Comparison of ENCODE assay signal across 17 cellular contexts in the genomic region with DNA sequence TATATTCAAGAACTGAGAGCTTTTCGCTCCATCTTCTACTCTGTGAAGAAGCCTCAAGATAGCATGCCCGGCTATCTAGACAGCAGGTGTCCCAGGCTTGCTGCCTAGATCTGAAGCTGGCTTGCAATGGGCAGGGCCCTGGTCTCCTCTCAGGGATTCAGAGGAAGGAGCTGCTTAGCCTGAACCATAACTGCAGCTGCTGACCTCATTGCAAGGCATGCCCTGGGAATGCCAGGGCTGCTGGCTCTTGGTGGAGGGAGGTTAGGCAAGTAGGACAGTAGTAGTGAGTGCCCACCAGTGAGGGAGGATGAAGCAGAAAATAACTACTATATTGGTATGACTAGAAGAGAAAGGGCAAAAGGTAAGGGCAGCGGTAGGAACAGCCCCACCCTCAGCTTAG. TPM values are rescaled to one million over a fixed set of nuclear protein-coding genes. Genes with fewer than 3 reads are reported as not detected.
A peak's percentile ranks its signal among the peaks of the same experiment; 100 is the strongest.
DNase-seq lines count a peak whose midpoint lies in the region; ATAC-seq and TF ChIP-seq lines count a peak whose summit lies in the region.
"Had no signal": no experiment of that assay in that cellular context is flagged by ENCODE, and none has a peak within 500 bp of the region (broad histone marks: within the 10 kb centered on the region; RNA-seq: fewer than 3 reads in every experiment).

No MANE protein-coding gene starts in this region.

- CTCF ChIA-PET in CD8-positive, alpha-beta memory T cell (lab: Charles Lee), result interaction anchor here (0.8 to 5.5 kb wide), 3 partner anchors 14 to 159 kb away, joined by 3 to 22 read pairs (median 3); a partner anchor contains a TSS

- H3K4me1 ChIP-seq in CD8-positive, alpha-beta memory T cell (ENCODE audit: insufficient read depth, low read length), result peaks cover 40% of the 10 kb centered on the region
- peaks cover 0 to 64% of the 10 kb centered on the region in 2 donors for H3K4me1 ChIP-seq in right atrium auricular region
- H3K4me1 ChIP-seq in skeletal muscle tissue (ENCODE audit: control insufficient read depth in 3 of 3, insufficient read depth in 3 of 3, low read length in 3 of 3), result peaks cover 39 to 42% (median 39%) of the 10 kb centered on the region in 3 donors
- H3K4me1 ChIP-seq: foreskin keratinocyte had no signal

- peaks cover 16 to 86% (median 19%) of the 10 kb centered on the region in 3 donors for H3K36me3 Mint-ChIP-seq in CD8-positive, alpha-beta memory T cell
- peaks cover 12% of the 10 kb centered on the region for H3K36me3 Mint-ChIP-seq in T-helper 17 cell (ENCODE audit: low read depth)

- no peak overlapping the region for H3K27ac ChIP-seq in CD8-positive, alpha-beta memory T cell (ENCODE audit: low read depth, low read length)
- peak overlapping the region; percentile 73 to 80 for H3K27ac ChIP-seq in right atrium auricular region
- H3K27ac ChIP-seq in skeletal muscle tissue (ENCODE audit: low read depth, low read length), result peak overlapping the region; percentile 61
- H3K27ac ChIP-seq: foreskin keratinocyte had no signal

- POLR2A ChIA-PET in CD8-positive, alpha-beta memory T cell (lab: Charles Lee), result interaction anchor here (0.6 to 2.3 kb wide), 2 partner anchors 10 to 63 kb away, joined by 3 to 6 read pairs; no protein-coding TSS in a partner anchor

- no peak for DNase-seq in CD8-positive, alpha-beta memory T cell
- DNase-seq in T-helper 17 cell (no peak), right atrium auricular region (ENCODE audit: low spot score) (no peak), NCI-H82 treated with DMSO at 0.1 percent for 48 hours (lab: John Stamatoyannopoulos, UW; ENCODE audit: unreplicated experiment) (no peak), NCI-H526 treated with DMSO at 0.1 percent for 48 hours (lab: John Stamatoyannopoulos, UW) (no peak)
- DNase-seq: activated T-cell treated with anti-CD3 and anti-CD28 coated beads, Interleukin-2, amount 50 U/mL, for 48 hours; effector CD4-positive, alpha-beta T cell; foreskin keratinocyte; mesendoderm; NCI-H1436; NCI-H446; OCI-M1; posterior cingulate gyrus had no signal

- no peak overlapping the region for H3K9ac ChIP-seq in skeletal muscle tissue (ENCODE audit: low read depth in 1 of 3, low read length in 3 of 3)

- peaks cover 63 to 81% (median 70%) of the 10 kb centered on the region in 3 donors for H3K4me1 Mint-ChIP-seq in CD8-positive, alpha-beta memory T cell
- peaks cover 49% of the 10 kb centered on the region for H3K4me1 Mint-ChIP-seq in T-helper 17 cell

- H3K9me3 ChIP-seq in CD8-positive, alpha-beta memory T cell (ENCODE audit: low read length), result no peaks in the 10 kb centered on the region
- H3K9me3 ChIP-seq in T-helper 17 cell (ENCODE audit: control insufficient read depth, low read length, poor library complexity, severe bottlenecking), result no peaks in the 10 kb centered on the region
- no peaks in the 10 kb centered on the region for H3K9me3 ChIP-seq in right atrium auricular region
- H3K9me3 ChIP-seq in skeletal muscle tissue (ENCODE audit: control insufficient read depth in 3 of 3, low read length in 3 of 3), result no peaks in the 10 kb centered on the region

- H3K4me3 ChIP-seq in CD8-positive, alpha-beta memory T cell (ENCODE audit: low read length), result no peak overlapping the region
- H3K4me3 ChIP-seq in right atrium auricular region (no peak overlapping the region), skeletal muscle tissue (ENCODE audit: low read length in 3 of 3) (no peak overlapping the region)
- H3K4me3 ChIP-seq: K562 had no signal

- H3K27me3 ChIP-seq in CD8-positive, alpha-beta memory T cell (ENCODE audit: insufficient read depth, low read length, poor library complexity, severe bottlenecking), result no peaks in the 10 kb centered on the region
- H3K27me3 ChIP-seq in right atrium auricular region (no peaks in the 10 kb centered on the region), skeletal muscle tissue (ENCODE audit: control insufficient read depth in 3 of 3, insufficient read depth in 3 of 3, low read length in 3 of 3) (no peaks in the 10 kb centered on the region)
- H3K27me3 ChIP-seq: foreskin keratinocyte had no signal

- peak overlapping the region in 3 of 7 donors; percentile 8 to 87 (median 51) for H3K4me3 Mint-ChIP-seq in CD8-positive, alpha-beta memory T cell
- peak overlapping the region; percentile 82 for H3K4me3 Mint-ChIP-seq in T-helper 17 cell

- ATAC-seq in T-helper 17 cell (no peak), HG03175 (IDR thresholded peaks at IDR 0.05; ENCODE audit: unreplicated experiment) (no peak)
- ATAC-seq: activated CD4-positive, CD25-positive, alpha-beta regulatory T cell treated with anti-CD3 and anti-CD28 coated beads, Interleukin-2, amount 50 U/mL, for 24 hours; foreskin keratinocyte; K562 had no signal

- TF ChIP-seq CTCF in right atrium auricular region (IDR thresholded peaks at IDR 0.05), result no peak

- no peaks in the 10 kb centered on the region for H3K27me3 Mint-ChIP-seq in CD8-positive, alpha-beta memory T cell
- H3K27me3 Mint-ChIP-seq in T-helper 17 cell, result no peaks in the 10 kb centered on the region

- no peaks in the 10 kb centered on the region for H3K9me3 Mint-ChIP-seq in CD8-positive, alpha-beta memory T cell

- peaks cover 39% of the 10 kb centered on the region for H3K36me3 ChIP-seq in CD8-positive, alpha-beta memory T cell (ENCODE audit: insufficient read depth, low read length)
- H3K36me3 ChIP-seq in right atrium auricular region (no peaks in the 10 kb centered on the region), skeletal muscle tissue (ENCODE audit: control insufficient read depth in 3 of 3, insufficient read depth in 3 of 3, low read length in 3 of 3) (no peaks in the 10 kb centered on the region)

- peak overlapping the region; percentile 12 to 95 (median 88) for H3K27ac Mint-ChIP-seq in CD8-positive, alpha-beta memory T cell
- H3K27ac Mint-ChIP-seq in T-helper 17 cell, result peak overlapping the region; percentile 92

RNA-seq across cellular contexts. Expression of a gene that starts 21.3 kb away (rescaled TPM):
- total RNA-seq in CD8-positive, alpha-beta memory T cell, result 10 to 100 TPM; 82.8 to 88.9 TPM
- polyA plus RNA-seq in CD8-positive, alpha-beta memory T cell, result 34.6 TPM
- total RNA-seq in T-helper 17 cell (10 to 100 TPM; 63.8 to 66.8 TPM), right atrium auricular region (10 to 100 TPM; 54.1 to 83.6 TPM), skeletal muscle tissue (48.0 TPM)

RNA-seq across cellular contexts. Expression of a gene that starts 34.9 kb away (rescaled TPM):
- 10 to 100 TPM; 21.8 to 24.8 TPM for total RNA-seq in CD8-positive, alpha-beta memory T cell
- 85.0 TPM for polyA plus RNA-seq in CD8-positive, alpha-beta memory T cell
- total RNA-seq in T-helper 17 cell (10 to 100 TPM; 58.9 to 68.6 TPM), right atrium auricular region (10 to 100 TPM; 15.1 to 15.5 TPM), skeletal muscle tissue (5.2 TPM)

RNA-seq across cellular contexts. Expression of a gene that starts 51.2 kb away (rescaled TPM):
- total RNA-seq in CD8-positive, alpha-beta memory T cell, result 10 to 100 TPM; 74.8 to 75.1 TPM
- 101 TPM for polyA plus RNA-seq in CD8-positive, alpha-beta memory T cell
- total RNA-seq in T-helper 17 cell, result 10 to 100 TPM; 46.8 to 52.7 TPM
- 10 to 100 TPM; 40.9 to 71.8 TPM for total RNA-seq in right atrium auricular region
- 61.6 TPM for total RNA-seq in skeletal muscle tissue

RNA-seq across cellular contexts. Expression of a gene that starts 59.4 kb away (rescaled TPM):
- total RNA-seq in CD8-positive, alpha-beta memory T cell, result 10 to 100 TPM; 66.1 to 75.8 TPM
- 58.1 TPM for polyA plus RNA-seq in CD8-positive, alpha-beta memory T cell
- total RNA-seq in T-helper 17 cell, result 100 to 1,000 TPM; 191 to 201 TPM
- 10 to 100 TPM; 30.5 to 38.2 TPM for total RNA-seq in right atrium auricular region
- total RNA-seq in skeletal muscle tissue, result 23.5 TPM
